21 cellular contexts compared by ENCODE assay signal in genomic region chr10:54064215-54064614, GRCh38.
DNase-seq lines count a peak whose midpoint lies in the region; ATAC-seq and TF ChIP-seq lines count a peak whose summit lies in the region.
"Had no signal": no experiment of that assay in that cellular context is flagged by ENCODE, and none has a peak within 500 bp of the region (broad histone marks: within the 10 kb centered on the region; RNA-seq: fewer than 3 reads in every experiment).

No MANE protein-coding gene starts in this region.

- DNase-seq in NB4 (ENCODE audit: low read depth), result peak; percentile 9
- no peak for DNase-seq in neuronal stem cell (ENCODE audit: low spot score)
- no peak for DNase-seq in activated naive CD4-positive, alpha-beta T cell treated with anti-CD3 and anti-CD28 coated beads, Interleukin-2, amount 50 U/mL, for 16 hours
- no peak for DNase-seq in naive thymus-derived CD8-positive, alpha-beta T cell
- no peak for DNase-seq in cerebellum (ENCODE audit: low spot score)
- DNase-seq: C1 segment of cervical spinal cord; CD4-positive, CD25-positive, alpha-beta regulatory T cell; CD8-positive, alpha-beta memory T cell; COR-L47; DMS 273 treated with DMSO at 0.1 percent for 48 hours; DMS79; GDM1; GOT3; H7; HFFc6 had no signal

- H2BK120ac ChIP-seq in neuronal stem cell (ENCODE audit: low read depth, low read length), result no peak overlapping the region

- peaks cover 0 to 28% (median 15%) of the 10 kb centered on the region in 10 experiments; a peak in 12 of 20 replicates for H3K4me1 ChIP-seq in BLaER1 treated with 17β-estradiol and CSF1 and Interleukin-3, amounts not matched to agents 10 nM and 100 nM
- H3K4me1 ChIP-seq in neuronal stem cell (ENCODE audit: control insufficient read depth in 2 of 2, insufficient read depth in 1 of 2, low read depth in 1 of 2, low read length in 2 of 2), result no peaks in the 10 kb centered on the region

- H3K18ac ChIP-seq in neuronal stem cell (ENCODE audit: low read length), result no peak overlapping the region

- POLR2A ChIA-PET in naive thymus-derived CD8-positive, alpha-beta T cell (lab: Charles Lee), result no interaction called here

- H4K8ac ChIP-seq in neuronal stem cell (ENCODE audit: low read depth, low read length), result no peak overlapping the region

- H3K4me3 ChIP-seq in BLaER1 treated with 17β-estradiol and CSF1 and Interleukin-3, amounts not matched to agents 10 nM and 100 nM, result no peak overlapping the region
- H3K4me3 ChIP-seq in NB4 (ENCODE audit: low read depth, low read length) (no peak overlapping the region), neuronal stem cell (ENCODE audit: low read length in 2 of 2) (no peak overlapping the region)

- no peak overlapping the region for H2BK5ac ChIP-seq in neuronal stem cell (ENCODE audit: low read length)

- peak overlapping the region; percentile 10 for H2AFZ ChIP-seq in neuronal stem cell (ENCODE audit: low read length)

- no peaks in the 10 kb centered on the region for H3K36me3 ChIP-seq in BLaER1 treated with 17β-estradiol and CSF1 and Interleukin-3, amounts not matched to agents 10 nM and 100 nM
- no peaks in the 10 kb centered on the region for H3K36me3 ChIP-seq in neuronal stem cell (replicated peaks in 1 of 2; ENCODE audit: control insufficient read depth in 2 of 2, insufficient read depth in 2 of 2, low read length in 2 of 2)

- H4K20me1 ChIP-seq in BLaER1 treated with 17β-estradiol and CSF1 and Interleukin-3, amounts not matched to agents 10 nM and 100 nM, result no peaks in the 10 kb centered on the region

- peak overlapping the region in 7 of 11 experiments; percentile 44 to 80 (median 50); a peak in 12 of 22 replicates for H3K4me2 ChIP-seq in BLaER1 treated with 17β-estradiol and CSF1 and Interleukin-3, amounts not matched to agents 10 nM and 100 nM
- no peak overlapping the region for H3K4me2 ChIP-seq in neuronal stem cell (ENCODE audit: insufficient read depth, low read length, poor library complexity, severe bottlenecking)

- no peaks in the 10 kb centered on the region for H3K9me3 Mint-ChIP-seq in stimulated activated memory B cell treated with anti-CD40 and anti-IgM and Interleukin-4, amounts not matched to agents 10 μg/mL and 1 μg/mL and 100 μg/mL, for 72 hours
- peaks cover 0 to 8% (median 0%) of the 10 kb centered on the region in 9 donors for H3K9me3 Mint-ChIP-seq in naive thymus-derived CD8-positive, alpha-beta T cell

- WGBS in neuronal stem cell (ENCODE audit: extremely low coverage in 2 of 2, insufficient read length in 2 of 2, insufficient replicate concordance in 1 of 2), 2 donors, result no CpG with 5 or more reads among the region's 5 CpGs

- no peak overlapping the region for H2BK12ac ChIP-seq in neuronal stem cell (ENCODE audit: low read length)

- no peak overlapping the region for H4K91ac ChIP-seq in neuronal stem cell (ENCODE audit: low read depth, low read length, poor library complexity)

- no peak overlapping the region for H3K4me3 Mint-ChIP-seq in stimulated activated memory B cell treated with anti-CD40 and anti-IgM and Interleukin-4, amounts not matched to agents 10 μg/mL and 1 μg/mL and 100 μg/mL, for 72 hours
- no peak overlapping the region for H3K4me3 Mint-ChIP-seq in naive thymus-derived CD8-positive, alpha-beta T cell
- H3K4me3 Mint-ChIP-seq: B cell; CD4-positive, CD25-positive, alpha-beta regulatory T cell; CD8-positive, alpha-beta memory T cell; HFFc6; IgD-negative memory B cell had no signal

- H3K27ac Mint-ChIP-seq in stimulated activated memory B cell treated with anti-CD40 and anti-IgM and Interleukin-4, amounts not matched to agents 10 μg/mL and 1 μg/mL and 100 μg/mL, for 72 hours, result no peak overlapping the region
- no peak overlapping the region for H3K27ac Mint-ChIP-seq in naive thymus-derived CD8-positive, alpha-beta T cell
- H3K27ac Mint-ChIP-seq: B cell; CD4-positive, CD25-positive, alpha-beta regulatory T cell; CD8-positive, alpha-beta memory T cell; HFFc6; IgD-negative memory B cell had no signal

- H3K23ac ChIP-seq in neuronal stem cell (ENCODE audit: low read depth, low read length, poor library complexity), result no peak overlapping the region

- peak overlapping the region; percentile 31 for H3K14ac ChIP-seq in neuronal stem cell (ENCODE audit: low read length)

- no peak overlapping the region for H3K9ac ChIP-seq in BLaER1 treated with 17β-estradiol and CSF1 and Interleukin-3, amounts not matched to agents 10 nM and 100 nM
- no peak overlapping the region for H3K9ac ChIP-seq in neuronal stem cell (ENCODE audit: low read depth, low read length, poor library complexity)

- no peak overlapping the region for H3K4ac ChIP-seq in neuronal stem cell (ENCODE audit: low read length)

- peaks cover 0 to 16% (median 10%) of the 10 kb centered on the region in 11 experiments; a peak in 10 of 22 replicates for H3K9me3 ChIP-seq in BLaER1 treated with 17β-estradiol and CSF1 and Interleukin-3, amounts not matched to agents 10 nM and 100 nM (replicated peaks in 1 of 11)
- no peaks in the 10 kb centered on the region for H3K9me3 ChIP-seq in neuronal stem cell (replicated peaks in 1 of 2; ENCODE audit: control insufficient read depth in 2 of 2, insufficient read depth in 1 of 2, low read depth in 1 of 2, low read length in 2 of 2)

- H3K79me1 ChIP-seq in neuronal stem cell (ENCODE audit: low read depth, low read length), result no peaks in the 10 kb centered on the region

- H3K27ac ChIP-seq in BLaER1 treated with 17β-estradiol and CSF1 and Interleukin-3, amounts not matched to agents 10 nM and 100 nM, result peak overlapping the region in 6 of 11 experiments; percentile 27 to 70 (median 52); a peak in 11 of 22 replicates
- no peak overlapping the region for H3K27ac ChIP-seq in neuronal stem cell (replicated peaks; ENCODE audit: low read length)

- TF ChIP-seq POLR2A in NB4 (IDR thresholded peaks at IDR 0.05; ENCODE audit: extremely low read depth, insufficient read length), result no peak

- no peaks in the 10 kb centered on the region for H3K36me3 Mint-ChIP-seq in stimulated activated memory B cell treated with anti-CD40 and anti-IgM and Interleukin-4, amounts not matched to agents 10 μg/mL and 1 μg/mL and 100 μg/mL, for 72 hours
- H3K36me3 Mint-ChIP-seq in naive thymus-derived CD8-positive, alpha-beta T cell, result no peaks in the 10 kb centered on the region
- H3K36me3 Mint-ChIP-seq: CD4-positive, CD25-positive, alpha-beta regulatory T cell; CD8-positive, alpha-beta memory T cell; IgD-negative memory B cell had no signal

- H2BK15ac ChIP-seq in neuronal stem cell (ENCODE audit: low read length), result no peak overlapping the region

- TF ChIP-seq CTCF in NB4 (IDR thresholded peaks at IDR 0.05; ENCODE audit: low read depth, low read length), result no peak

- no peak overlapping the region for H2AK5ac ChIP-seq in neuronal stem cell (ENCODE audit: low read depth, low read length)

- no peaks in the 10 kb centered on the region for H3K27me3 ChIP-seq in BLaER1 treated with 17β-estradiol and CSF1 and Interleukin-3, amounts not matched to agents 10 nM and 100 nM
- H3K27me3 ChIP-seq in neuronal stem cell (ENCODE audit: control insufficient read depth in 3 of 3, insufficient read depth in 3 of 3, low read depth in 1 of 3, low read length in 3 of 3), result no peaks in the 10 kb centered on the region

- no peaks in the 10 kb centered on the region for H3K27me3 Mint-ChIP-seq in stimulated activated memory B cell treated with anti-CD40 and anti-IgM and Interleukin-4, amounts not matched to agents 10 μg/mL and 1 μg/mL and 100 μg/mL, for 72 hours
- H3K27me3 Mint-ChIP-seq in naive thymus-derived CD8-positive, alpha-beta T cell, result no peaks in the 10 kb centered on the region
- H3K27me3 Mint-ChIP-seq: B cell; CD4-positive, CD25-positive, alpha-beta regulatory T cell; IgD-negative memory B cell had no signal

- ATAC-seq in stimulated activated memory B cell treated with anti-CD40 and anti-IgM and Interleukin-4, amounts not matched to agents 10 μg/mL and 1 μg/mL and 100 μg/mL, for 72 hours, result peak; percentile 22
- no peak for ATAC-seq in naive thymus-derived CD8-positive, alpha-beta T cell
- ATAC-seq: HCT116, HepG2 had no signal

- H3K4me1 Mint-ChIP-seq in stimulated activated memory B cell treated with anti-CD40 and anti-IgM and Interleukin-4, amounts not matched to agents 10 μg/mL and 1 μg/mL and 100 μg/mL, for 72 hours, result no peaks in the 10 kb centered on the region
- no peaks in the 10 kb centered on the region for H3K4me1 Mint-ChIP-seq in naive thymus-derived CD8-positive, alpha-beta T cell
- H3K4me1 Mint-ChIP-seq: B cell; CD4-positive, CD25-positive, alpha-beta regulatory T cell; CD8-positive, alpha-beta memory T cell; IgD-negative memory B cell had no signal
